Comparison of ENCODE assay signal across 8 cellular contexts in genomic region chr7:135169141-135169935, GRCh38. TPM values are rescaled to one million over a fixed set of nuclear protein-coding genes. Genes with fewer than 3 reads are reported as not detected.
DNase-seq lines count a peak whose midpoint lies in the region; ATAC-seq, FAIRE-seq and TF ChIP-seq lines count a peak whose summit lies in the region.

No MANE protein-coding gene starts in this region.

- no peak for FAIRE-seq in RCC 7860 (lab: Jason Lieb, UNC)

- DNase-seq in AG10803 (ENCODE audit: low read depth) (peak; percentile 20), RCC 7860 (ENCODE audit: low spot score) (peak; percentile 74), iPS-NIHi11 (ENCODE audit: low spot score) (peak; percentile 70), SK-N-DZ (ENCODE audit: low spot score) (no peak)
- DNase-seq in activated naive CD8-positive, alpha-beta T cell treated with anti-CD3 and anti-CD28 coated beads, Interleukin-2, amount 10 ng/mL, durations not matched to agents 7 days and 5 days, result peak; percentile 67
- DNase-seq in stimulated activated CD4-positive, alpha-beta T cell treated with anti-CD3 and anti-CD28 coated beads, Interleukin-2, amount 100 ng/mL, for 48 hours, result peak; percentile 47 to 58

- H3K4me3 Mint-ChIP-seq in activated naive CD8-positive, alpha-beta T cell treated with anti-CD3 and anti-CD28 coated beads, Interleukin-2, amount 10 ng/mL, durations not matched to agents 7 days and 5 days, result peak overlapping the region; percentile 92

- H3K27me3 Mint-ChIP-seq in activated naive CD8-positive, alpha-beta T cell treated with anti-CD3 and anti-CD28 coated beads, Interleukin-2, amount 10 ng/mL, durations not matched to agents 7 days and 5 days, result no peaks in the 10 kb centered on the region

- H3K4me3 ChIP-seq in AG10803 (ENCODE audit: low read length), result peak overlapping the region; percentile 81

- no peaks in the 10 kb centered on the region for H3K9me3 Mint-ChIP-seq in activated naive CD8-positive, alpha-beta T cell treated with anti-CD3 and anti-CD28 coated beads, Interleukin-2, amount 10 ng/mL, durations not matched to agents 7 days and 5 days

- H3K36me3 Mint-ChIP-seq in activated naive CD8-positive, alpha-beta T cell treated with anti-CD3 and anti-CD28 coated beads, Interleukin-2, amount 10 ng/mL, durations not matched to agents 7 days and 5 days, result peaks cover 25% of the 10 kb centered on the region

- TF ChIP-seq CTCF in AG10803 (conservative IDR thresholded peaks at IDR 0.05; ENCODE audit: low read length), result peak; percentile 51

- POLR2A ChIA-PET in activated naive CD8-positive, alpha-beta T cell treated with anti-CD3 and anti-CD28 coated beads, Interleukin-2, amount 10 ng/mL, durations not matched to agents 7 days and 5 days (lab: Charles Lee), result interaction anchor here (0.7 to 4.2 kb wide), 7 partner anchors 18 to 523 kb away, joined by 3 to 49 read pairs (median 8); partner anchors contain the start of genes AGBL3, BPGM and TMEM140

- peak; percentile 32 for ATAC-seq in GM18858 (IDR thresholded peaks at IDR 0.05; ENCODE audit: unreplicated experiment)
- peak; percentile 37 for ATAC-seq in HG03060 (IDR thresholded peaks at IDR 0.05; ENCODE audit: low read depth, unreplicated experiment)
- ATAC-seq in activated naive CD8-positive, alpha-beta T cell treated with anti-CD3 and anti-CD28 coated beads, Interleukin-2, amount 10 ng/mL, durations not matched to agents 7 days and 5 days (ENCODE audit: low read depth), result peak; percentile 47

- H3K27ac Mint-ChIP-seq in activated naive CD8-positive, alpha-beta T cell treated with anti-CD3 and anti-CD28 coated beads, Interleukin-2, amount 10 ng/mL, durations not matched to agents 7 days and 5 days, result peak overlapping the region; percentile 92

- peaks cover 31% of the 10 kb centered on the region for H3K4me1 Mint-ChIP-seq in activated naive CD8-positive, alpha-beta T cell treated with anti-CD3 and anti-CD28 coated beads, Interleukin-2, amount 10 ng/mL, durations not matched to agents 7 days and 5 days

RNA-seq across cellular contexts. Expression of gene CYREN, which starts 1.2 kb away (rescaled TPM):
- total RNA-seq in activated naive CD8-positive, alpha-beta T cell treated with anti-CD3 and anti-CD28 coated beads, Interleukin-2, amount 10 ng/mL, durations not matched to agents 7 days and 5 days, result 10 to 100 TPM; 39.6 to 40.8 TPM
- 53.3 and 68.1 TPM in 2 replicates for polyA plus RNA-seq in SK-N-DZ (2014; cell fraction: cytosol; rRNA removed)
- 41.9 and 47.3 TPM in 2 replicates for polyA plus RNA-seq in SK-N-DZ (2014; cell fraction: nucleus; rRNA removed)

RNA-seq across cellular contexts. Expression of gene TMEM140, which starts 21.5 kb away (rescaled TPM):
- total RNA-seq in activated naive CD8-positive, alpha-beta T cell treated with anti-CD3 and anti-CD28 coated beads, Interleukin-2, amount 10 ng/mL, durations not matched to agents 7 days and 5 days, result 10 to 100 TPM; 29.8 to 31.0 TPM
- polyA plus RNA-seq in SK-N-DZ (2014; cell fraction: cytosol; rRNA removed), result not detected in 2 replicates
- not detected in 2 replicates for polyA plus RNA-seq in SK-N-DZ (2014; cell fraction: nucleus; rRNA removed)

RNA-seq across cellular contexts. Expression of gene WDR91, which starts 42.0 kb away (rescaled TPM):
- 10 to 100 TPM; 18.7 to 19.1 TPM for total RNA-seq in activated naive CD8-positive, alpha-beta T cell treated with anti-CD3 and anti-CD28 coated beads, Interleukin-2, amount 10 ng/mL, durations not matched to agents 7 days and 5 days
- 16.3 and 25.1 TPM in 2 replicates for polyA plus RNA-seq in SK-N-DZ (2014; cell fraction: cytosol; rRNA removed)
- 22.8 and 28.8 TPM in 2 replicates for polyA plus RNA-seq in SK-N-DZ (2014; cell fraction: nucleus; rRNA removed)
